Comparison of ENCODE assay signal across 23 cellular contexts in genomic region chr7:78690174-78690573, GRCh38.
"Had no signal": no experiment of that assay in that cellular context is flagged by ENCODE, and none has a peak within 500 bp of the region (broad histone marks: within the 10 kb centered on the region; RNA-seq: fewer than 3 reads in every experiment).

No MANE protein-coding gene starts in this region.

- H3K27ac ChIP-seq: breast epithelium, parathyroid adenoma, right atrium auricular region, suprapubic skin, tibial artery had no signal

- DNase-seq: activated CD4-positive, alpha-beta memory T cell treated with anti-CD3 and anti-CD28 coated beads, Interleukin-2, amount 10 ng/mL, durations not matched to agents 7 days and 5 days; activated CD4-positive, alpha-beta T cell treated with anti-CD3 and anti-CD28 coated beads for 1 hour; activated CD4-positive, alpha-beta T cell treated with anti-CD3 and anti-CD28 coated beads, Interleukin-2, amount 10 ng/mL, durations not matched to agents 7 days and 5 days; activated CD8-positive, alpha-beta memory T cell treated with anti-CD3 and anti-CD28 coated beads, Interleukin-2, amount 50 U/mL, for 48 hours; activated gamma-delta T cell treated with Interleukin-2 at 50 U/mL for 16 hours; activated naive CD4-positive, alpha-beta T cell treated with anti-CD3 and anti-CD28 coated beads, Interleukin-2, amount 50 U/mL, for 16 hours; activated T-cell treated with anti-CD3 and anti-CD28 coated beads, Interleukin-2, amount 50 U/mL, for 4 hours; central memory CD4-positive, alpha-beta T cell; effector memory CD4-positive, alpha-beta T cell; foreskin fibroblast; head of caudate nucleus; hippocampal formation; naive thymus-derived CD4-positive, alpha-beta T cell; nucleus accumbens; stimulated activated CD4-positive, alpha-beta T cell treated with anti-CD3 and anti-CD28 coated beads, Interleukin-15, amount 100 ng/mL, for 24 hours; stimulated activated CD4-positive, alpha-beta T cell treated with anti-CD3 and anti-CD28 coated beads, Interleukin-2, amount 100 ng/mL, for 24 hours; stimulated activated naive CD4-positive, alpha-beta T cell; T-helper 9 cell; tibial artery had no signal

- H3K4me1 ChIP-seq: breast epithelium, parathyroid adenoma, right atrium auricular region, suprapubic skin, tibial artery had no signal

- H3K9me3 ChIP-seq: breast epithelium, right atrium auricular region, suprapubic skin, tibial artery had no signal

- H3K79me2 ChIP-seq: parathyroid adenoma had no signal

- H3K27me3 ChIP-seq: breast epithelium, right atrium auricular region, suprapubic skin, tibial artery had no signal

- H3K9ac ChIP-seq: parathyroid adenoma had no signal

- H2AFZ ChIP-seq: parathyroid adenoma had no signal

- H3K36me3 ChIP-seq: breast epithelium, right atrium auricular region, suprapubic skin, tibial artery had no signal

- H3K4me3 ChIP-seq: breast epithelium, right atrium auricular region, suprapubic skin, tibial artery had no signal
